24 cellular contexts compared by ENCODE assay signal in genomic region chr15:75763137-75763611, GRCh38. TPM values are rescaled to one million over a fixed set of nuclear protein-coding genes. Genes with fewer than 3 reads are reported as not detected.
"Had no signal": no experiment of that assay in that cellular context is flagged by ENCODE, and none has a peak within 500 bp of the region (broad histone marks: within the 10 kb centered on the region; RNA-seq: fewer than 3 reads in every experiment).

No MANE protein-coding gene starts in this region.

- H3K4me1 Mint-ChIP-seq: central memory CD8-positive, alpha-beta T cell had no signal

- H3K36me3 Mint-ChIP-seq: activated CD4-positive, alpha-beta memory T cell treated with anti-CD3 and anti-CD28 coated beads for 36 hours; activated naive CD8-positive, alpha-beta T cell had no signal

- H3K9me3 Mint-ChIP-seq: activated CD4-positive, alpha-beta memory T cell treated with anti-CD3 and anti-CD28 coated beads for 36 hours; activated CD4-positive, alpha-beta T cell treated with anti-CD3 and anti-CD28 coated beads, Interleukin-2, amount 10 ng/mL, durations not matched to agents 24 days and 14 days; activated T-cell treated with anti-CD3 and anti-CD28 coated beads, Interleukin-2, amount 50 U/mL, for 24 hours; activated T-cell treated with anti-CD3 and anti-CD28 coated beads, Interleukin-2, amount 50 U/mL, for 72 hours; activated T-helper 2 cell treated with anti-CD3 and anti-CD28 coated beads, Interferon-gamma antibody, Interleukin-2, Interleukin-4, amounts not matched to agents 10 μg/mL and 5 μg/mL and 100 μg/mL, durations not matched to agents 14 hours and 24 hours and 36 hours; central memory CD8-positive, alpha-beta T cell; dendritic cell treated with granulocyte-macrophage colony-stimulating factor and Interleukin-4, amounts not matched to agents 40 ng/mL and 50 ng/mL, for 4 days; endodermal cell had no signal

- H3K4me3 Mint-ChIP-seq: activated CD4-positive, alpha-beta memory T cell treated with anti-CD3 and anti-CD28 coated beads for 36 hours; activated CD4-positive, alpha-beta T cell treated with anti-CD3 and anti-CD28 coated beads for 36 hours; activated CD4-positive, alpha-beta T cell treated with anti-CD3 and anti-CD28 coated beads, Interleukin-2, amount 10 ng/mL, durations not matched to agents 24 days and 14 days; activated naive CD8-positive, alpha-beta T cell; activated T-cell treated with anti-CD3 and anti-CD28 coated beads, Interleukin-2, amount 50 U/mL, for 24 hours; activated T-cell treated with anti-CD3 and anti-CD28 coated beads, Interleukin-2, amount 50 U/mL, for 72 hours; central memory CD8-positive, alpha-beta T cell; dendritic cell treated with granulocyte-macrophage colony-stimulating factor and Interleukin-4, amounts not matched to agents 40 ng/mL and 50 ng/mL, for 4 days; endodermal cell had no signal

- H3K27me3 Mint-ChIP-seq: activated CD4-positive, alpha-beta memory T cell treated with anti-CD3 and anti-CD28 coated beads for 36 hours; activated CD4-positive, alpha-beta T cell treated with anti-CD3 and anti-CD28 coated beads for 36 hours; activated CD4-positive, alpha-beta T cell treated with anti-CD3 and anti-CD28 coated beads, Interleukin-2, amount 10 ng/mL, durations not matched to agents 24 days and 14 days; activated naive CD8-positive, alpha-beta T cell; activated T-cell treated with anti-CD3 and anti-CD28 coated beads, Interleukin-2, amount 50 U/mL, for 24 hours; dendritic cell treated with granulocyte-macrophage colony-stimulating factor and Interleukin-4, amounts not matched to agents 40 ng/mL and 50 ng/mL, for 4 days had no signal

- DNase-seq: activated CD4-positive, alpha-beta memory T cell treated with anti-CD3 and anti-CD28 coated beads for 36 hours; activated CD4-positive, alpha-beta T cell treated with anti-CD3 and anti-CD28 coated beads for 36 hours; activated CD4-positive, alpha-beta T cell treated with anti-CD3 and anti-CD28 coated beads, Interleukin-2, amount 10 ng/mL, durations not matched to agents 24 days and 14 days; activated CD4-positive, CD25-positive, alpha-beta regulatory T cell; activated CD4-positive, CD25-positive, alpha-beta regulatory T cell treated with anti-CD3 and anti-CD28 coated beads, Interleukin-2, amount 50 U/mL, for 72 hours; activated gamma-delta T cell treated with Interleukin-2 at 50 U/mL for 16 hours; activated naive CD4-positive, alpha-beta T cell treated with anti-CD3 and anti-CD28 coated beads, Interleukin-2, amount 50 U/mL, for 16 hours; activated naive CD4-positive, alpha-beta T cell treated with Interleukin-2 at 50 U/mL for 16 hours; activated T-cell treated with anti-CD3 and anti-CD28 coated beads for 4 hours; activated T-cell treated with anti-CD3 and anti-CD28 coated beads, Interleukin-2, amount 50 U/mL, for 24 hours; activated T-cell treated with anti-CD3 and anti-CD28 coated beads, Interleukin-2, amount 50 U/mL, for 72 hours; amniotic stem cell; anterior cingulate cortex; brain microvascular endothelial cell; dorsolateral prefrontal cortex; effector memory CD4-positive, alpha-beta T cell; foreskin fibroblast; T-helper 2 cell had no signal

- ATAC-seq: activated CD4-positive, alpha-beta T cell treated with anti-CD3 and anti-CD28 coated beads for 36 hours; activated T-cell treated with anti-CD3 and anti-CD28 coated beads, Interleukin-2, amount 50 U/mL, for 72 hours had no signal

- H3K27ac Mint-ChIP-seq: activated CD4-positive, alpha-beta memory T cell treated with anti-CD3 and anti-CD28 coated beads for 36 hours; activated CD4-positive, alpha-beta T cell treated with anti-CD3 and anti-CD28 coated beads for 36 hours; activated CD4-positive, alpha-beta T cell treated with anti-CD3 and anti-CD28 coated beads, Interleukin-2, amount 10 ng/mL, durations not matched to agents 24 days and 14 days; activated naive CD8-positive, alpha-beta T cell; activated T-cell treated with anti-CD3 and anti-CD28 coated beads, Interleukin-2, amount 50 U/mL, for 24 hours; activated T-cell treated with anti-CD3 and anti-CD28 coated beads, Interleukin-2, amount 50 U/mL, for 72 hours; activated T-helper 2 cell treated with anti-CD3 and anti-CD28 coated beads, Interferon-gamma antibody, Interleukin-2, Interleukin-4, amounts not matched to agents 10 μg/mL and 5 μg/mL and 100 μg/mL, durations not matched to agents 14 hours and 24 hours and 36 hours; dendritic cell treated with granulocyte-macrophage colony-stimulating factor and Interleukin-4, amounts not matched to agents 40 ng/mL and 50 ng/mL, for 4 days had no signal

RNA-seq across cellular contexts. Expression of gene CSPG4, which starts 50.5 kb away (rescaled TPM):
- total RNA-seq: activated CD4-positive, alpha-beta memory T cell treated with anti-CD3 and anti-CD28 coated beads for 36 hours; activated CD4-positive, alpha-beta T cell treated with anti-CD3 and anti-CD28 coated beads for 36 hours; activated CD4-positive, alpha-beta T cell treated with anti-CD3 and anti-CD28 coated beads, Interleukin-2, amount 10 ng/mL, durations not matched to agents 24 days and 14 days; activated T-cell treated with anti-CD3 and anti-CD28 coated beads, Interleukin-2, amount 50 U/mL, for 72 hours; T-helper 1 cell treated with Interleukin-12 subunit alpha and Interleukin-12 subunit beta and Interleukin-4 antibody, amounts not matched to agents 30 ng/mL and 1 ng/mL, for 36 hours had no signal
